8 cellular contexts compared by ENCODE assay signal in genomic region chr12:57561117-57561516, GRCh38. TPM values are rescaled to one million over a fixed set of nuclear protein-coding genes. Genes with fewer than 3 reads are reported as not detected.
DNase-seq lines count a peak whose midpoint lies in the region; ATAC-seq and TF ChIP-seq lines count a peak whose summit lies in the region.
"Not testable (repeated sequence)": the region's sequence is repeated elsewhere in the genome, so short reads cannot be mapped to it uniquely, and the experiment has no call there.

No MANE protein-coding gene starts in this region.

- CTCF ChIA-PET in HCT116 (lab: Charles Lee) (interaction anchor here (1.1 kb wide), 1 partner anchor 22 kb away, joined by 3 read pairs; no protein-coding TSS in a partner anchor), SK-N-SH (lab: Yijun Ruan, JAX) (interaction anchor here (1.6 to 7.3 kb wide), 3 partner anchors 22 to 71 kb away, joined by 4 to 46 read pairs (median 14); partner anchors contain the start of gene B4GALNT1)

- not testable (repeated sequence) for TF ChIP-seq RAD21 in HCT116 (IDR thresholded peaks at IDR 0.05; ENCODE audit: low read depth); SK-N-SH (IDR thresholded peaks at IDR 0.05; ENCODE audit: low read length)

- not testable (repeated sequence) for TF ChIP-seq EP300 in SK-N-SH (IDR thresholded peaks at IDR 0.05; ENCODE audit: borderline replicate concordance in 1 of 2, low read depth in 1 of 2, low read length in 1 of 2)

- not testable (repeated sequence) for TF ChIP-seq CTCF in HCT116 (IDR thresholded peaks at IDR 0.05 in 2 of 3, conservative IDR thresholded peaks at IDR 0.05 in 1 of 3; ENCODE audit: borderline replicate concordance in 1 of 3, insufficient read depth in 1 of 3, low read depth in 2 of 3, low read length in 2 of 3); SK-N-SH (IDR thresholded peaks at IDR 0.05); cardiac fibroblast (IDR thresholded peaks at IDR 0.05; ENCODE audit: low read depth, low read length)

- H3K27me3 ChIP-seq in HCT116 (ENCODE audit: insufficient read depth, low read length); SK-N-SH (ENCODE audit: insufficient read depth): not testable (repeated sequence)
- peaks cover 21% of the 10 kb centered on the region for H3K27me3 ChIP-seq in MG63

- RAD21 ChIA-PET in HCT116 (lab: Charles Lee; ENCODE audit: low non-redundant PET in 1 of 2, low total read pairs in 2 of 2, uncharacterized antibody in 2 of 2, unreplicated experiment in 2 of 2) = not testable (repeated sequence)

- peak overlapping the region; percentile 50 for H3K4me2 ChIP-seq in HCT116 (ENCODE audit: low read length)
- H3K4me2 ChIP-seq in SK-N-SH = not testable (repeated sequence)

- not testable (repeated sequence) for H3K36me3 ChIP-seq in HCT116 (ENCODE audit: control insufficient read depth in 1 of 2, insufficient read depth in 2 of 2, low read length in 2 of 2); MG63
- H3K36me3 ChIP-seq in SK-N-SH (replicated peaks in 1 of 2; ENCODE audit: control insufficient read depth in 1 of 2, insufficient read depth in 2 of 2, low read length in 1 of 2) = peaks cover 6 to 15% of the 10 kb centered on the region in 2 experiments

- intact Hi-C loops in HCT116 (cut with micrococcal nuclease) = not testable (repeated sequence)

- DNase-seq in Daoy (ENCODE audit: low read depth) (peak; percentile 27), MG63 (peak; percentile 43), amniotic epithelial cell (ENCODE audit: low read depth) (peak; percentile 51), cardiac fibroblast (ENCODE audit: low read depth in 2 of 2) (peak; percentile 18 to 19), fibroblast of peridontal ligament (ENCODE audit: extremely low read depth) (peak; percentile 34), myocyte (ENCODE audit: low read depth) (peak; percentile 38)
- not testable (repeated sequence) for DNase-seq in HCT116 (ENCODE audit: low read depth, low spot score); SK-N-SH

- H3K79me2 ChIP-seq in HCT116 (ENCODE audit: insufficient read depth, low read length); SK-N-SH (ENCODE audit: insufficient read depth): not testable (repeated sequence)

- H3K9me3 ChIP-seq in HCT116 (ENCODE audit: control insufficient read depth in 1 of 2, insufficient read depth in 1 of 2, low read depth in 1 of 2, low read length in 2 of 2); MG63; SK-N-SH: not testable (repeated sequence)

- not testable (repeated sequence) for TF ChIP-seq POLR2A in HCT116 (IDR thresholded peaks at IDR 0.05; ENCODE audit: borderline replicate concordance, extremely low read depth, insufficient read depth, insufficient read length)

- H3F3A ChIP-seq in SK-N-SH (replicated peaks; ENCODE audit: insufficient read depth) = not testable (repeated sequence)

- H3K4me1 ChIP-seq in HCT116 (ENCODE audit: control insufficient read depth in 1 of 2, insufficient read depth in 2 of 2, low read length in 2 of 2) = peaks cover 9 to 16% of the 10 kb centered on the region in 2 experiments
- H3K4me1 ChIP-seq in SK-N-SH (ENCODE audit: control insufficient read depth in 1 of 2, insufficient read depth in 2 of 2, low read depth in 1 of 2, low read length in 1 of 2) = not testable (repeated sequence)

- H2AFZ ChIP-seq in HCT116 (ENCODE audit: low read depth, low read length, poor library complexity, severe bottlenecking); SK-N-SH (ENCODE audit: low read depth): not testable (repeated sequence)

- 50% methylated on average over 1 of the region's 1 CpG for WGBS in SK-N-SH (ENCODE audit: low lambda C conversion rate)

- POLR2A ChIA-PET in HCT116 (lab: Charles Lee); SK-N-SH (lab: Yijun Ruan, JAX): not testable (repeated sequence)

- H3K4me3 ChIP-seq in HCT116 (replicated peaks in 1 of 2; ENCODE audit: low read depth in 1 of 2, low read length in 2 of 2); MG63; SK-N-SH (ENCODE audit: low read depth in 2 of 2, low read length in 1 of 2); cardiac fibroblast (replicated peaks in 1 of 2; ENCODE audit: low read depth in 2 of 2, low read length in 2 of 2): not testable (repeated sequence)

- not testable (repeated sequence) for H3K27ac ChIP-seq in HCT116 (ENCODE audit: low read depth, low read length); SK-N-SH (ENCODE audit: low read depth in 2 of 2, low read length in 1 of 2)

- not testable (repeated sequence) for H3K9me2 ChIP-seq in HCT116 (ENCODE audit: insufficient read depth); SK-N-SH

- H3K9ac ChIP-seq in HCT116 (ENCODE audit: low read length); SK-N-SH: not testable (repeated sequence)

- peak; percentile 59 for ATAC-seq in HCT116

- H4K20me1 ChIP-seq in HCT116 (ENCODE audit: insufficient read depth); SK-N-SH (ENCODE audit: insufficient read depth): not testable (repeated sequence)

- not testable (repeated sequence) for BruUV-seq in HCT116 (replicated peaks; lab: Mats Ljungman, UMichigan)

TF ChIP-seq in HCT116, 20 proteins besides CTCF, POLR2A, EP300 and RAD21:
- TF ChIP-seq FOSL1 (IDR thresholded peaks at IDR 0.05; ENCODE audit: low read depth) (peak; percentile 41), JUND (IDR thresholded peaks at IDR 0.05) (peak; percentile 45; the same call in 1 of the 2 replicates)

TF ChIP-seq in SK-N-SH, 30 proteins besides CTCF, POLR2A, EP300 and RAD21:
- peak; percentile 51 for TF ChIP-seq FOSL2 (IDR thresholded peaks at IDR 0.05; ENCODE audit: borderline replicate concordance, low read depth)

RNA-seq across cellular contexts. Expression of gene KIF5A, which starts 11.3 kb away (rescaled TPM):
- total RNA-seq in Daoy (2014; rRNA removed; shearing (Covaris generic)) = 0.69 and 1.0 TPM in 2 replicates
- total RNA-seq in HCT116 (2021; ENCODE audit: unreplicated experiment) (5.2 TPM), myocyte (not detected in 2 replicates)
- 2.7 and 3.5 TPM in 2 replicates for polyA plus RNA-seq in HCT116 (2012)
- total RNA-seq in MG63 (2014; rRNA removed; shearing (Covaris generic); ENCODE audit: low replicate concordance) = not detected in 2 replicates
- 6.2 and 8.9 TPM in 2 replicates for polyA plus RNA-seq in SK-N-SH (2012; rRNA removed)
- 2.8 and 3.8 TPM in 2 replicates for polyA plus RNA-seq in SK-N-SH (2012; cell fraction: cytosol; rRNA removed)
- polyA plus RNA-seq in SK-N-SH (2012; cell fraction: nucleus; rRNA removed) = 32.0 and 36.4 TPM in 2 replicates
- 0.04 TPM for polyA plus RNA-seq in myocyte (2012)

RNA-seq across cellular contexts. Expression of gene DCTN2, which starts 14.1 kb away (rescaled TPM):
- 108 and 118 TPM in 2 replicates for total RNA-seq in Daoy (2014; rRNA removed; shearing (Covaris generic))
- total RNA-seq in HCT116 (2021; ENCODE audit: unreplicated experiment) (95.9 TPM), myocyte (170 and 179 TPM in 2 replicates)
- polyA plus RNA-seq in HCT116 (2012) = 89.2 and 125 TPM in 2 replicates
- total RNA-seq in MG63 (2014; rRNA removed; shearing (Covaris generic); ENCODE audit: low replicate concordance) = 158 and 249 TPM in 2 replicates
- polyA plus RNA-seq in SK-N-SH (2012; rRNA removed) = 122 and 139 TPM in 2 replicates
- polyA plus RNA-seq in SK-N-SH (2012; cell fraction: cytosol; rRNA removed) = 120 and 135 TPM in 2 replicates
- polyA plus RNA-seq in SK-N-SH (2012; cell fraction: nucleus; rRNA removed) = 165 and 176 TPM in 2 replicates
- polyA plus RNA-seq in myocyte (2012) = 193 TPM

RNA-seq across cellular contexts. Expression of gene PIP4K2C, which starts 29.9 kb away (rescaled TPM):
- total RNA-seq in Daoy (2014; rRNA removed; shearing (Covaris generic)) = 35.2 and 44.9 TPM in 2 replicates
- total RNA-seq in HCT116 (2021; ENCODE audit: unreplicated experiment) = 38.4 TPM
- polyA plus RNA-seq in HCT116 (2012) = 23.0 and 25.7 TPM in 2 replicates
- 16.3 and 98.3 TPM in 2 replicates for total RNA-seq in MG63 (2014; rRNA removed; shearing (Covaris generic); ENCODE audit: low replicate concordance)
- 34.2 and 40.1 TPM in 2 replicates for polyA plus RNA-seq in SK-N-SH (2012; rRNA removed)
- polyA plus RNA-seq in SK-N-SH (2012; cell fraction: cytosol; rRNA removed) = 35.5 and 40.3 TPM in 2 replicates
- 25.2 and 35.0 TPM in 2 replicates for polyA plus RNA-seq in SK-N-SH (2012; cell fraction: nucleus; rRNA removed)
- total RNA-seq in myocyte = 15.4 and 20.2 TPM in 2 replicates
- 17.8 TPM for polyA plus RNA-seq in myocyte (2012)

RNA-seq across cellular contexts. Expression of gene MBD6, which starts 38.5 kb away (rescaled TPM):
- total RNA-seq in Daoy (2014; rRNA removed; shearing (Covaris generic)) = 0.57 and 0.91 TPM in 2 replicates
- total RNA-seq in HCT116 (2021; ENCODE audit: unreplicated experiment) (70.1 TPM), myocyte (6.3 and 8.2 TPM in 2 replicates)
- polyA plus RNA-seq in HCT116 (2012) = 31.0 and 33.2 TPM in 2 replicates
- total RNA-seq in MG63 (2014; rRNA removed; shearing (Covaris generic); ENCODE audit: low replicate concordance) = 0.07 and 3.0 TPM in 2 replicates
- polyA plus RNA-seq in SK-N-SH (2012; rRNA removed) = 3.6 and 8.6 TPM in 2 replicates
- 3.1 and 6.8 TPM in 2 replicates for polyA plus RNA-seq in SK-N-SH (2012; cell fraction: cytosol; rRNA removed)
- polyA plus RNA-seq in SK-N-SH (2012; cell fraction: nucleus; rRNA removed) = 25.4 TPM in 2 replicates
- 32.8 TPM for polyA plus RNA-seq in myocyte (2012)

RNA-seq across cellular contexts. Expression of gene DDIT3, which starts 40.8 kb away (rescaled TPM):
- 9.4 and 11.3 TPM in 2 replicates for total RNA-seq in Daoy (2014; rRNA removed; shearing (Covaris generic))
- total RNA-seq in HCT116 (2021; ENCODE audit: unreplicated experiment) = 84.7 TPM
- polyA plus RNA-seq in HCT116 (2012) = 61.6 and 155 TPM in 2 replicates
- 9.9 and 17.1 TPM in 2 replicates for total RNA-seq in MG63 (2014; rRNA removed; shearing (Covaris generic); ENCODE audit: low replicate concordance)
- polyA plus RNA-seq in SK-N-SH (2012; rRNA removed) = 26.3 and 36.5 TPM in 2 replicates
- 21.4 and 22.5 TPM in 2 replicates for polyA plus RNA-seq in SK-N-SH (2012; cell fraction: cytosol; rRNA removed)
- polyA plus RNA-seq in SK-N-SH (2012; cell fraction: nucleus; rRNA removed) = 82.2 and 97.2 TPM in 2 replicates
- total RNA-seq in myocyte = 30.0 and 37.1 TPM in 2 replicates
- 128 TPM for polyA plus RNA-seq in myocyte (2012)
